In genomic region chr10:119495545-119495944, GRCh38 we compare ENCODE assay signal across 22 cellular contexts. TPM values are rescaled to one million over a fixed set of nuclear protein-coding genes. Genes with fewer than 3 reads are reported as not detected.
DNase-seq lines count a peak whose midpoint lies in the region; ATAC-seq, FAIRE-seq and TF ChIP-seq lines count a peak whose summit lies in the region.
"Had no signal": no experiment of that assay in that cellular context is flagged by ENCODE, and none has a peak within 500 bp of the region (broad histone marks: within the 10 kb centered on the region; RNA-seq: fewer than 3 reads in every experiment).

No MANE protein-coding gene starts in this region.

- H3K4me1 Mint-ChIP-seq in CD4-positive, CD25-positive, alpha-beta regulatory T cell: peaks cover 12 to 76% (median 46%) of the 10 kb centered on the region in 4 donors

- BruUV-seq in PC-3 (replicated peaks; lab: Mats Ljungman, UMichigan) (no TSS peak), K562 (replicated peaks; lab: Mats Ljungman, UMichigan) (no TSS peak)

- H3K9ac ChIP-seq in PC-3 (ENCODE audit: low read length): peak overlapping the region; percentile 15
- no peak overlapping the region for H3K9ac ChIP-seq in K562 (ENCODE audit: insufficient read depth in 1 of 2, low read depth in 2 of 2, low read length in 2 of 2)
- no peak overlapping the region for H3K9ac ChIP-seq in skeletal muscle tissue (ENCODE audit: low read depth in 1 of 3, low read length in 3 of 3)
- H3K9ac ChIP-seq in smooth muscle cell (ENCODE audit: low read depth): no peak overlapping the region

- no peak overlapping the region for H3K4me3 Mint-ChIP-seq in CD4-positive, CD25-positive, alpha-beta regulatory T cell
- H3K4me3 Mint-ChIP-seq: CD14-positive monocyte; GM23338; T-helper 2 cell treated with Interferon-gamma antibody and Interleukin-4, amounts not matched to agents 5 μg/mL and 100 μg/mL, for 36 hours; WTC11 had no signal

- H2AFZ ChIP-seq in PC-3 (ENCODE audit: low read length) (no peak overlapping the region), K562 (ENCODE audit: low read depth, low read length) (no peak overlapping the region), smooth muscle cell (ENCODE audit: low read depth) (no peak overlapping the region)
- H2AFZ ChIP-seq: GM23338 had no signal

- peak overlapping the region; percentile 66 for H3K27ac ChIP-seq in CD4-positive, CD25-positive, alpha-beta regulatory T cell (ENCODE audit: insufficient read depth, low read length, poor library complexity, severe bottlenecking)
- peak overlapping the region; percentile 70 for H3K27ac ChIP-seq in PC-3 (ENCODE audit: low read length)
- no peak overlapping the region for H3K27ac ChIP-seq in K562 (ENCODE audit: extremely low read depth, low read depth, low read length)
- peak overlapping the region; percentile 19 for H3K27ac ChIP-seq in skeletal muscle tissue (ENCODE audit: low read depth, low read length)
- H3K27ac ChIP-seq in smooth muscle cell (ENCODE audit: low read depth): no peak overlapping the region
- H3K27ac ChIP-seq: foreskin keratinocyte, SK-N-MC, upper lobe of left lung had no signal

- peaks cover 40% of the 10 kb centered on the region for H3K4me1 ChIP-seq in CD4-positive, CD25-positive, alpha-beta regulatory T cell (ENCODE audit: control insufficient read depth, insufficient read depth, low read length, poor library complexity, severe bottlenecking)
- H3K4me1 ChIP-seq in PC-3 (ENCODE audit: insufficient read depth, low read length) (peaks cover 18% of the 10 kb centered on the region), K562 (replicated peaks in 1 of 2; ENCODE audit: control insufficient read depth in 2 of 2, insufficient read depth in 2 of 2, low read length in 2 of 2) (no peaks in the 10 kb centered on the region; a peak in 1 of 5 replicates), skeletal muscle tissue (ENCODE audit: control insufficient read depth in 3 of 3, insufficient read depth in 3 of 3, low read length in 3 of 3) (peaks cover 7 to 12% (median 9%) of the 10 kb centered on the region in 3 donors), mucosa of descending colon (ENCODE audit: low read depth) (peaks cover 9% of the 10 kb centered on the region), smooth muscle cell (ENCODE audit: low read depth) (peaks cover 11% of the 10 kb centered on the region)
- H3K4me1 ChIP-seq: foreskin keratinocyte had no signal

- no peaks in the 10 kb centered on the region for H4K20me1 ChIP-seq in PC-3 (ENCODE audit: low read length)
- H4K20me1 ChIP-seq in K562 (replicated peaks; ENCODE audit: control insufficient read depth, insufficient read depth, low read length): no peaks in the 10 kb centered on the region
- H4K20me1 ChIP-seq in smooth muscle cell (ENCODE audit: low read depth): no peaks in the 10 kb centered on the region

- peak overlapping the region in 1 of 3 donors; percentile 71 for H3K27ac Mint-ChIP-seq in CD4-positive, CD25-positive, alpha-beta regulatory T cell
- H3K27ac Mint-ChIP-seq: activated T-cell treated with anti-CD3 and anti-CD28 coated beads, Interleukin-2, amount 50 U/mL, for 72 hours; GM23338; WTC11 had no signal

- H3K36me3 ChIP-seq in CD4-positive, CD25-positive, alpha-beta regulatory T cell (ENCODE audit: control insufficient read depth, insufficient read depth, low read length): peaks cover 13% of the 10 kb centered on the region
- H3K36me3 ChIP-seq in PC-3 (ENCODE audit: low read depth, low read length) (no peaks in the 10 kb centered on the region; the same call in 1 of the 2 replicates), K562 (ENCODE audit: control insufficient read depth, insufficient read depth, low read length) (peaks cover 21% of the 10 kb centered on the region; the same call in 2 of the 3 replicates), skeletal muscle tissue (ENCODE audit: control insufficient read depth in 3 of 3, insufficient read depth in 3 of 3, low read length in 3 of 3) (peaks cover 0 to 4% (median 0%) of the 10 kb centered on the region in 3 donors), mucosa of descending colon (ENCODE audit: low read depth) (no peaks in the 10 kb centered on the region), smooth muscle cell (ENCODE audit: low read depth) (no peaks in the 10 kb centered on the region)
- H3K36me3 ChIP-seq: upper lobe of left lung had no signal

- no peaks in the 10 kb centered on the region for H3F3A ChIP-seq in PC-3 (ENCODE audit: low read length, unreplicated experiment)
- H3F3A ChIP-seq in smooth muscle cell (ENCODE audit: low read depth): peaks cover 25% of the 10 kb centered on the region

- TF ChIP-seq RAD21 in K562 (CRISPR knock-in tag; conservative IDR thresholded peaks at IDR 0.05 in 1 of 2, IDR thresholded peaks at IDR 0.05 in 1 of 2): no peak

- no peak for TF ChIP-seq POLR2A in K562 (conservative IDR thresholded peaks at IDR 0.05)

- H3K79me2 ChIP-seq in PC-3 (ENCODE audit: low read length) (no peaks in the 10 kb centered on the region), K562 (ENCODE audit: control insufficient read depth, insufficient read depth, low read length) (no peaks in the 10 kb centered on the region), smooth muscle cell (ENCODE audit: low read depth) (no peaks in the 10 kb centered on the region)

- H3K4me2 ChIP-seq in PC-3 (ENCODE audit: low read length): no peak overlapping the region
- H3K4me2 ChIP-seq in K562 (ENCODE audit: insufficient read depth, low read length): no peak overlapping the region
- H3K4me2 ChIP-seq in smooth muscle cell: no peak overlapping the region
- H3K4me2 ChIP-seq: GM23338 had no signal

- no peaks in the 10 kb centered on the region for H3K9me1 ChIP-seq in K562 (ENCODE audit: control insufficient read depth, insufficient read depth, low read length)

- 22% methylated on average over 2 of the region's 3 CpGs for WGBS in K562 (ENCODE audit: insufficient coverage, low coverage, missing lambda C conversion rate)
- 94% methylated on average over 3 of the region's 3 CpGs for WGBS in smooth muscle cell (ENCODE audit: low lambda C conversion rate)

- no peaks in the 10 kb centered on the region for H3K9me3 Mint-ChIP-seq in CD4-positive, CD25-positive, alpha-beta regulatory T cell
- H3K9me3 Mint-ChIP-seq: activated T-cell treated with anti-CD3 and anti-CD28 coated beads, Interleukin-2, amount 50 U/mL, for 72 hours; CD14-positive monocyte; GM23338; T-helper 2 cell treated with Interferon-gamma antibody and Interleukin-4, amounts not matched to agents 5 μg/mL and 100 μg/mL, for 36 hours; WTC11 had no signal

- CTCF ChIA-PET in PC-3 (lab: Charles Lee): interaction anchor here (0.6 kb wide), 1 partner anchor 53 kb away, joined by 4 read pairs; no protein-coding TSS in a partner anchor
- CTCF ChIA-PET in K562 (lab: Yijun Ruan, JAX; ENCODE audit: low intra/inter-chr PET ratio): no interaction called here

- H3K9me3 ChIP-seq in CD4-positive, CD25-positive, alpha-beta regulatory T cell (ENCODE audit: control insufficient read depth in 2 of 2, low read length in 2 of 2): no peaks in the 10 kb centered on the region
- H3K9me3 ChIP-seq in PC-3 (ENCODE audit: low read length): no peaks in the 10 kb centered on the region
- no peaks in the 10 kb centered on the region for H3K9me3 ChIP-seq in K562 (replicated peaks; ENCODE audit: control insufficient read depth, insufficient read depth, low read depth, low read length)
- H3K9me3 ChIP-seq in skeletal muscle tissue (ENCODE audit: control insufficient read depth in 3 of 3, low read length in 3 of 3): no peaks in the 10 kb centered on the region
- H3K9me3 ChIP-seq in mucosa of descending colon: no peaks in the 10 kb centered on the region
- no peaks in the 10 kb centered on the region for H3K9me3 ChIP-seq in smooth muscle cell (replicated peaks; ENCODE audit: low read depth)
- H3K9me3 ChIP-seq: upper lobe of left lung had no signal

- ATAC-seq in CD4-positive, CD25-positive, alpha-beta regulatory T cell (ENCODE audit: low read depth in 2 of 2): no peak
- no peak for ATAC-seq in PC-3
- ATAC-seq in K562: peak; percentile 64
- no peak for ATAC-seq in mucosa of descending colon
- ATAC-seq: foreskin keratinocyte had no signal

- TF ChIP-seq CTCF in PC-3 (conservative IDR thresholded peaks at IDR 0.05; ENCODE audit: low read depth, low read length): no peak
- TF ChIP-seq CTCF in K562 (IDR thresholded peaks at IDR 0.05 in 2 of 3, conservative IDR thresholded peaks at IDR 0.05 in 1 of 3; ENCODE audit: insufficient read depth in 2 of 3, low read depth in 1 of 3, low read length in 3 of 3): no peak
- TF ChIP-seq CTCF in mucosa of descending colon (IDR thresholded peaks at IDR 0.05): no peak
- TF ChIP-seq CTCF in smooth muscle cell (IDR thresholded peaks at IDR 0.05; ENCODE audit: borderline replicate concordance, insufficient read depth, poor library complexity, severe bottlenecking): no peak

- no peak for FAIRE-seq in K562 (lab: Jason Lieb, UNC)
- FAIRE-seq: G401.6, islet of Langerhans had no signal

- POLR2A ChIA-PET in PC-3 (lab: Charles Lee; ENCODE audit: unreplicated experiment) (no interaction called here), K562 (lab: Yijun Ruan, JAX) (interaction anchor here (0.6 kb wide), 1 partner anchor 72 kb away, joined by 3 read pairs; no protein-coding TSS in a partner anchor)

- H3K9me2 ChIP-seq in PC-3 (replicated peaks; ENCODE audit: low read length): no peaks in the 10 kb centered on the region

- no peak for DNase-seq in CD4-positive, CD25-positive, alpha-beta regulatory T cell
- DNase-seq in PC-3 (no peak), K562 (ENCODE audit: extremely low read depth in 1 of 4, low spot score in 3 of 4) (peak; percentile 27 to 48 (median 38)), mucosa of descending colon (no peak), smooth muscle cell (lab: John Stamatoyannopoulos, UW; ENCODE audit: unreplicated experiment) (no peak), cortex of kidney (lab: John Stamatoyannopoulos, UW) (no peak)
- DNase-seq: activated naive CD4-positive, alpha-beta T cell treated with anti-CD3 and anti-CD28 coated beads, Interleukin-2, amount 50 U/mL, for 16 hours; foreskin keratinocyte; hypothalamus; NCI-H1105 treated with DMSO at 0.1 percent for 48 hours; NCI-H2107; nucleus accumbens; upper lobe of left lung had no signal

- intact Hi-C loops in PC-3 (cut with micrococcal nuclease): no loop called here
- intact Hi-C loops in K562 (cut with micrococcal nuclease): loop anchor here (5.0 kb wide), 1 partner anchor 47 kb away; the partner anchor contains the start of gene RGS10
- intact Hi-C loops in mucosa of descending colon (cut with DNase I, micrococcal nuclease): no loop called here

- in situ Hi-C loops in K562 (cut with MboI): no loop called here

- no peak overlapping the region for H3K4me3 ChIP-seq in CD4-positive, CD25-positive, alpha-beta regulatory T cell (ENCODE audit: low read depth, low read length)
- H3K4me3 ChIP-seq in PC-3 (ENCODE audit: low read length) (no peak overlapping the region), K562 (no peak overlapping the region), skeletal muscle tissue (ENCODE audit: low read length in 3 of 3) (no peak overlapping the region), mucosa of descending colon (no peak overlapping the region), smooth muscle cell (no peak overlapping the region)
- H3K4me3 ChIP-seq: GM23338, SK-N-MC, upper lobe of left lung had no signal

- H3K36me3 Mint-ChIP-seq in CD4-positive, CD25-positive, alpha-beta regulatory T cell: peaks cover 16% of the 10 kb centered on the region
- H3K36me3 Mint-ChIP-seq: WTC11 had no signal

- no peaks in the 10 kb centered on the region for H3K27me3 ChIP-seq in CD4-positive, CD25-positive, alpha-beta regulatory T cell (ENCODE audit: control insufficient read depth, insufficient read depth, low read length)
- H3K27me3 ChIP-seq in PC-3 (ENCODE audit: low read length) (no peaks in the 10 kb centered on the region), K562 (ENCODE audit: control insufficient read depth in 2 of 2, insufficient read depth in 2 of 2, low read length in 2 of 2) (no peaks in the 10 kb centered on the region), skeletal muscle tissue (ENCODE audit: control insufficient read depth in 3 of 3, insufficient read depth in 3 of 3, low read length in 3 of 3) (peaks cover 0 to under 1% (median 0%) of the 10 kb centered on the region in 3 donors), smooth muscle cell (ENCODE audit: low read depth) (no peaks in the 10 kb centered on the region)
- H3K27me3 ChIP-seq: foreskin keratinocyte, upper lobe of left lung had no signal

- no peaks in the 10 kb centered on the region for H3K27me3 Mint-ChIP-seq in CD4-positive, CD25-positive, alpha-beta regulatory T cell

- no peak for TF ChIP-seq EP300 in K562 (IDR thresholded peaks at IDR 0.05; ENCODE audit: low read length)

RNA-seq across cellular contexts. Expression of gene RGS10, which starts 47.0 kb away (rescaled TPM):
- 85.7 TPM for total RNA-seq in CD4-positive, CD25-positive, alpha-beta regulatory T cell
- polyA plus RNA-seq in CD4-positive, CD25-positive, alpha-beta regulatory T cell: 100 to 1,000 TPM; 165 to 188 (median 183) TPM
- total RNA-seq in PC-3 (2014; rRNA removed): 22.0 and 27.6 TPM in 2 replicates
- 9.5 and 17.1 TPM in 2 replicates for total RNA-seq in K562 (2011; cell fraction: chromatin; rRNA removed; ENCODE audit: low replicate concordance)
- 9.5 and 11.8 TPM in 2 replicates for total RNA-seq in K562 (2011; cell fraction: nucleolus; rRNA removed)
- total RNA-seq in K562 (2011; cell fraction: nucleoplasm; rRNA removed): 15.0 and 25.7 TPM in 2 replicates
- total RNA-seq in K562 (2014; rRNA removed): 47.6 and 61.8 TPM in 2 replicates
- 67.5 and 76.1 TPM in 2 replicates for total RNA-seq in K562 (2014; rRNA removed; fragmentation: Illumina TruSeq; extraction: Trizol)
- total RNA-seq in K562 (2015; rRNA removed; fragmentation: Illumina TruSeq; extraction: Trizol): 62.1 and 62.4 TPM in 2 replicates
- 56.6 and 59.1 TPM in 2 replicates for total RNA-seq in K562 (2021)
- 89.3 and 123 TPM in 2 replicates for polyA plus RNA-seq in K562 (2011; rRNA removed)
- polyA plus RNA-seq in K562 (2011; cell fraction: cytosol; rRNA removed): 23.5 and 39.7 TPM in 2 replicates
- polyA plus RNA-seq in K562 (2011; cell fraction: nucleus; rRNA removed): 17.6 and 25.4 TPM in 2 replicates
- 72.6 and 102 TPM in 2 replicates for polyA plus RNA-seq in K562 (2012)
- 81.1 and 91.4 TPM in 2 replicates for polyA plus RNA-seq in K562 (2014; fragmentation: Illumina TruSeq; extraction: Trizol)
- 10 to 100 TPM; 31.9 to 43.7 TPM for polyA plus RNA-seq in K562 (2014; fragmentation: Nextera tagmentation; extraction: Ambion mirVana)
- 79.2 and 104 TPM in 2 replicates for polyA plus RNA-seq in K562 (2014; rRNA removed)
- 48.6 and 52.8 TPM in 2 replicates for polyA minus RNA-seq in K562 (2011; rRNA and poly(A)+ RNA removed)
- 21.9 and 24.2 TPM in 2 replicates for polyA minus RNA-seq in K562 (2011; cell fraction: cytosol; rRNA and poly(A)+ RNA removed)
- 4.6 and 9.9 TPM in 2 replicates for polyA minus RNA-seq in K562 (2011; cell fraction: nucleus; rRNA and poly(A)+ RNA removed)
- total RNA-seq in skeletal muscle tissue: 39.7 TPM
- 10 to 100 TPM; 14.9 to 68.8 (median 19.2) TPM for total RNA-seq in mucosa of descending colon
- 72.5 and 81.1 TPM in 2 replicates for total RNA-seq in smooth muscle cell
- polyA plus RNA-seq in smooth muscle cell: 31.6 and 40.2 TPM in 2 replicates

Comparison
In these comparisons a context has a peak if more than half of its experiments do, and no peak if none do; other contexts are left out.
1. DNase-seq: peak in K562 (4 of 4); none in CD4-positive, CD25-positive, alpha-beta regulatory T cell (0 of 3), PC-3 (single experiment), mucosa of descending colon (0 of 3), smooth muscle cell (single experiment) and cortex of kidney (single experiment).
2. H3K27ac ChIP-seq: peak in CD4-positive, CD25-positive, alpha-beta regulatory T cell (single experiment), PC-3 (single experiment) and skeletal muscle tissue (single experiment); none in K562 (single experiment) and smooth muscle cell (single experiment).